1 cellular context compared by ENCODE assay signal in the genomic region with DNA sequence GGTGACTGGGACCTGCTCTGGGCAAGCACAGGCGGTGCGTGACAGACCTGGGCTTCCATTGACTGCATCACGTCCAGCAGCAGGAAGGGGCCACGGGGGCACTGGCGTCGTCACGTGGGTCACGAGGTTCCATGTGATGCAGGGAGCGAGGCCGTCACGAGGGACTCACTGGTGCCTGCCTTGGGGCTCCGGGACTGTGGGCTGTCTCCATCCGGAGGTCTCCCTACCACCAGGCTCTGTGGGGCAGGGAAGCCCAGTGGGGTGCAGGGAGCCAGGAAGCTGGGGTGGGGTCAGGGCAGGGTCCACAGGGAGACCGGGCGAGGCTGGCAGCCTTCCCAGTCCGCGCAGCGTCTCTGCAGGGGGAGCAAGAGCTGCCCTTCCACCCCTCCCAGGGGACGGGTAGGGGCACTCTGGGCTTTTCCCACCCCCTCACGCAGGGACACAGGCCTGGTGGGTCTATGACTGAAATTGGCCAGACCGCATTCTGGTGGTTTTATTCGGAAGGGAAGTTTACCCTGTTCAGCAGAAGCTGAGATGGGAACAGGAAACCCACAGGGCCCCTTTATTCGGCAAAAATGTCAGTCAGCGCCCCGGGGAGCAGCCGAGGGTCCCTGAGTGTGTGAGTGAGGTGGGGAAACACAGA.
A peak's percentile ranks its signal among the peaks of the same experiment; 100 is the strongest.
TF ChIP-seq lines count a peak whose summit lies in the region.

No MANE protein-coding gene starts in this region.

TF ChIP-seq in GM12878, 131 proteins besides CTCF, POLR2A, EP300 and RAD21 (continued from another document):
- no peak for TF ChIP-seq PBX3 (IDR thresholded peaks at IDR 0.05; ENCODE audit: insufficient replicate concordance, low read depth, low read length)
- peak; percentile 66; the same call in 1 of the 2 replicates for TF ChIP-seq FOXM1 (IDR thresholded peaks at IDR 0.05; ENCODE audit: low read depth, low read length)
- no peak for TF ChIP-seq HDAC6 (IDR thresholded peaks at IDR 0.05; ENCODE audit: unreplicated experiment)
- TF ChIP-seq TCF7 (IDR thresholded peaks at IDR 0.05; ENCODE audit: borderline replicate concordance) = no peak
- TF ChIP-seq, protein P1, sequence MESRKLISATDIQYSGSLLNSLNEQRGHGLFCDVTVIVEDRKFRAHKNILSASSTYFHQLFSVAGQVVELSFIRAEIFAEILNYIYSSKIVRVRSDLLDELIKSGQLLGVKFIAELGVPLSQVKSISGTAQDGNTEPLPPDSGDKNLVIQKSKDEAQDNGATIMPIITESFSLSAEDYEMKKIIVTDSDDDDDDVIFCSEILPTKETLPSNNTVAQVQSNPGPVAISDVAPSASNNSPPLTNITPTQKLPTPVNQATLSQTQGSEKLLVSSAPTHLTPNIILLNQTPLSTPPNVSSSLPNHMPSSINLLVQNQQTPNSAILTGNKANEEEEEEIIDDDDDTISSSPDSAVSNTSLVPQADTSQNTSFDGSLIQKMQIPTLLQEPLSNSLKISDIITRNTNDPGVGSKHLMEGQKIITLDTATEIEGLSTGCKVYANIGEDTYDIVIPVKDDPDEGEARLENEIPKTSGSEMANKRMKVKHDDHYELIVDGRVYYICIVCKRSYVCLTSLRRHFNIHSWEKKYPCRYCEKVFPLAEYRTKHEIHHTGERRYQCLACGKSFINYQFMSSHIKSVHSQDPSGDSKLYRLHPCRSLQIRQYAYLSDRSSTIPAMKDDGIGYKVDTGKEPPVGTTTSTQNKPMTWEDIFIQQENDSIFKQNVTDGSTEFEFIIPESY (IDR thresholded peaks at IDR 0.05) = no peak
- TF ChIP-seq CREM (IDR thresholded peaks at IDR 0.05; ENCODE audit: low read depth) = peak; percentile 19; the same call in 1 of the 2 replicates
- no peak for TF ChIP-seq ZNF592 (IDR thresholded peaks at IDR 0.05)
- TF ChIP-seq, protein P2, sequence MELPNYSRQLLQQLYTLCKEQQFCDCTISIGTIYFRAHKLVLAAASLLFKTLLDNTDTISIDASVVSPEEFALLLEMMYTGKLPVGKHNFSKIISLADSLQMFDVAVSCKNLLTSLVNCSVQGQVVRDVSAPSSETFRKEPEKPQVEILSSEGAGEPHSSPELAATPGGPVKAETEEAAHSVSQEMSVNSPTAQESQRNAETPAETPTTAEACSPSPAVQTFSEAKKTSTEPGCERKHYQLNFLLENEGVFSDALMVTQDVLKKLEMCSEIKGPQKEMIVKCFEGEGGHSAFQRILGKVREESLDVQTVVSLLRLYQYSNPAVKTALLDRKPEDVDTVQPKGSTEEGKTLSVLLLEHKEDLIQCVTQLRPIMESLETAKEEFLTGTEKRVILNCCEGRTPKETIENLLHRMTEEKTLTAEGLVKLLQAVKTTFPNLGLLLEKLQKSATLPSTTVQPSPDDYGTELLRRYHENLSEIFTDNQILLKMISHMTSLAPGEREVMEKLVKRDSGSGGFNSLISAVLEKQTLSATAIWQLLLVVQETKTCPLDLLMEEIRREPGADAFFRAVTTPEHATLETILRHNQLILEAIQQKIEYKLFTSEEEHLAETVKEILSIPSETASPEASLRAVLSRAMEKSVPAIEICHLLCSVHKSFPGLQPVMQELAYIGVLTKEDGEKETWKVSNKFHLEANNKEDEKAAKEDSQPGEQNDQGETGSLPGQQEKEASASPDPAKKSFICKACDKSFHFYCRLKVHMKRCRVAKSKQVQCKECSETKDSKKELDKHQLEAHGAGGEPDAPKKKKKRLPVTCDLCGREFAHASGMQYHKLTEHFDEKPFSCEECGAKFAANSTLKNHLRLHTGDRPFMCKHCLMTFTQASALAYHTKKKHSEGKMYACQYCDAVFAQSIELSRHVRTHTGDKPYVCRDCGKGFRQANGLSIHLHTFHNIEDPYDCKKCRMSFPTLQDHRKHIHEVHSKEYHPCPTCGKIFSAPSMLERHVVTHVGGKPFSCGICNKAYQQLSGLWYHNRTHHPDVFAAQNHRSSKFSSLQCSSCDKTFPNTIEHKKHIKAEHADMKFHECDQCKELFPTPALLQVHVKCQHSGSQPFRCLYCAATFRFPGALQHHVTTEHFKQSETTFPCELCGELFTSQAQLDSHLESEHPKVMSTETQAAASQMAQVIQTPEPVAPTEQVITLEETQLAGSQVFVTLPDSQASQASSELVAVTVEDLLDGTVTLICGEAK (IDR thresholded peaks at IDR 0.05; ENCODE audit: borderline replicate concordance) = no peak
- TF ChIP-seq, protein P3, sequence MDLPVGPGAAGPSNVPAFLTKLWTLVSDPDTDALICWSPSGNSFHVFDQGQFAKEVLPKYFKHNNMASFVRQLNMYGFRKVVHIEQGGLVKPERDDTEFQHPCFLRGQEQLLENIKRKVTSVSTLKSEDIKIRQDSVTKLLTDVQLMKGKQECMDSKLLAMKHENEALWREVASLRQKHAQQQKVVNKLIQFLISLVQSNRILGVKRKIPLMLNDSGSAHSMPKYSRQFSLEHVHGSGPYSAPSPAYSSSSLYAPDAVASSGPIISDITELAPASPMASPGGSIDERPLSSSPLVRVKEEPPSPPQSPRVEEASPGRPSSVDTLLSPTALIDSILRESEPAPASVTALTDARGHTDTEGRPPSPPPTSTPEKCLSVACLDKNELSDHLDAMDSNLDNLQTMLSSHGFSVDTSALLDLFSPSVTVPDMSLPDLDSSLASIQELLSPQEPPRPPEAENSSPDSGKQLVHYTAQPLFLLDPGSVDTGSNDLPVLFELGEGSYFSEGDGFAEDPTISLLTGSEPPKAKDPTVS (IDR thresholded peaks at IDR 0.05; ENCODE audit: low read depth, low read length) = no peak
- 0 out of 2 replicates have a peak, but pooled peaks have one; percentile 45 for TF ChIP-seq ATF3 (IDR thresholded peaks at IDR 0.05; ENCODE audit: borderline replicate concordance, extremely low read depth, low read depth, low read length)
- TF ChIP-seq KDM1A (IDR thresholded peaks at IDR 0.05; ENCODE audit: borderline replicate concordance) = no peak
- no peak for TF ChIP-seq LARP7 (IDR thresholded peaks at IDR 0.05)
- no peak for TF ChIP-seq STAT1 (conservative IDR thresholded peaks at IDR 0.05)
- no peak for TF ChIP-seq CEBPB (IDR thresholded peaks at IDR 0.05; ENCODE audit: borderline replicate concordance in 1 of 2, low read depth in 2 of 2, low read length in 2 of 2)
- TF ChIP-seq ESRRA (IDR thresholded peaks at IDR 0.05; ENCODE audit: low read length) = no peak
